ENCODE assay signal across 1 cellular context in genomic region chr15:74994685-74995084, GRCh38.
TF ChIP-seq lines count a peak whose summit lies in the region.

No MANE protein-coding gene starts in this region.

TF ChIP-seq in H1, 55 proteins besides CTCF, POLR2A, EP300 and RAD21:
- TF ChIP-seq BCL11A (IDR thresholded peaks at IDR 0.05; ENCODE audit: low read depth in 2 of 2, low read length in 2 of 2) (no peak), ASH2L (IDR thresholded peaks at IDR 0.05; ENCODE audit: low read length) (no peak), TCF12 (IDR thresholded peaks at IDR 0.05; ENCODE audit: low read depth, low read length) (no peak), TAF1 (IDR thresholded peaks at IDR 0.05; ENCODE audit: low read depth, low read length) (no peak), GABPA (IDR thresholded peaks at IDR 0.05; ENCODE audit: borderline replicate concordance, insufficient read depth, low read length) (no peak), CREB1 (IDR thresholded peaks at IDR 0.05) (no peak), NRF1 (IDR thresholded peaks at IDR 0.05; ENCODE audit: low read depth, low read length) (no peak), CBX5 (IDR thresholded peaks at IDR 0.05; ENCODE audit: low read depth, low read length) (no peak), SIN3A (conservative IDR thresholded peaks at IDR 0.05 in 1 of 2, IDR thresholded peaks at IDR 0.05 in 1 of 2; ENCODE audit: low read depth in 1 of 2, low read length in 2 of 2) (no peak), SIX5 (IDR thresholded peaks at IDR 0.05; ENCODE audit: low read depth, low read length) (no peak), ZNF274 (IDR thresholded peaks at IDR 0.05; ENCODE audit: borderline replicate concordance, extremely low read depth, low read length) (no peak), TAF7 (optimal IDR thresholded peaks at IDR 0.05; ENCODE audit: borderline replicate concordance, low read depth, low read length) (no peak), RBBP5 (IDR thresholded peaks at IDR 0.05; ENCODE audit: borderline replicate concordance, low read depth, low read length) (no peak), SP2 (IDR thresholded peaks at IDR 0.05; ENCODE audit: low read length) (no peak), HDAC2 (IDR thresholded peaks at IDR 0.05; ENCODE audit: borderline replicate concordance in 1 of 2, low read depth in 2 of 2, low read length in 2 of 2) (no peak), SRF (IDR thresholded peaks at IDR 0.05; ENCODE audit: low read depth, low read length) (no peak), KDM4A (IDR thresholded peaks at IDR 0.05; ENCODE audit: low read depth, low read length, severe bottlenecking) (no peak), CHD7 (IDR thresholded peaks at IDR 0.05; ENCODE audit: insufficient replicate concordance, low read length) (no peak), SP1 (IDR thresholded peaks at IDR 0.05; ENCODE audit: low read depth, low read length) (no peak), RNF2 (IDR thresholded peaks at IDR 0.05; ENCODE audit: borderline replicate concordance, low read depth, low read length, missing control alignments, poor library complexity, severe bottlenecking) (no peak)
